10 cellular contexts compared by ENCODE assay signal in genomic region chr2:219440388-219441256, GRCh38. TPM values are rescaled to one million over a fixed set of nuclear protein-coding genes. Genes with fewer than 3 reads are reported as not detected.
DNase-seq lines count a peak whose midpoint lies in the region; ATAC-seq and TF ChIP-seq lines count a peak whose summit lies in the region.
"Had no signal": no experiment of that assay in that cellular context is flagged by ENCODE, and none has a peak within 500 bp of the region (broad histone marks: within the 10 kb centered on the region; RNA-seq: fewer than 3 reads in every experiment).

No MANE protein-coding gene starts in this region.

- no peaks in the 10 kb centered on the region for H3K9me2 ChIP-seq in Loucy (replicated peaks; ENCODE audit: low read depth, low read length)

- H3K4me1 Mint-ChIP-seq in CD8-positive, alpha-beta T cell (ENCODE audit: low read depth): peaks cover 22% of the 10 kb centered on the region
- peaks cover 31% of the 10 kb centered on the region for H3K4me1 Mint-ChIP-seq in nephron progenitor cell

- no peak overlapping the region for H3K27ac Mint-ChIP-seq in CD8-positive, alpha-beta T cell
- no peak overlapping the region for H3K27ac Mint-ChIP-seq in nephron progenitor cell

- no peak for DNase-seq in CD8-positive, alpha-beta T cell
- DNase-seq in choroid plexus epithelial cell (ENCODE audit: low read depth) (peak; percentile 52), nephron progenitor cell (no peak), AG20443 (ENCODE audit: low spot score) (no peak), NCI-H345 treated with DMSO at 0.1 percent for 48 hours (lab: John Stamatoyannopoulos, UW; ENCODE audit: unreplicated experiment) (no peak), DMS153 (lab: John Stamatoyannopoulos, UW) (no peak)
- no peak for DNase-seq in stimulated activated naive CD4-positive, alpha-beta T cell treated with Interleukin-2 at 50 U/mL for 16 hours (lab: John Stamatoyannopoulos, UW)
- DNase-seq: MV-4-11, pancreas had no signal

- H3K36me3 Mint-ChIP-seq in CD8-positive, alpha-beta T cell: no peaks in the 10 kb centered on the region
- H3K36me3 Mint-ChIP-seq in nephron progenitor cell (ENCODE audit: low read depth): no peaks in the 10 kb centered on the region

- no peak overlapping the region for H3K27ac ChIP-seq in CD8-positive, alpha-beta T cell (ENCODE audit: low read depth, low read length)
- H3K27ac ChIP-seq: pancreas had no signal

- H3K4me2 ChIP-seq in Loucy (ENCODE audit: low read depth, low read length, poor library complexity, severe bottlenecking): peak overlapping the region; percentile 74

- H3K9ac ChIP-seq in Loucy (ENCODE audit: low read depth, low read length, poor library complexity, severe bottlenecking): no peak overlapping the region

- no peaks in the 10 kb centered on the region for H3K9me3 ChIP-seq in CD8-positive, alpha-beta T cell (ENCODE audit: low read length)
- no peaks in the 10 kb centered on the region for H3K9me3 ChIP-seq in Loucy (ENCODE audit: insufficient read depth, low read depth, low read length)
- H3K9me3 ChIP-seq: pancreas had no signal

- CTCF ChIA-PET in CD8-positive, alpha-beta T cell (lab: Charles Lee): interaction anchor here (1.1 to 2.5 kb wide), 5 partner anchors 9 to 89 kb away, joined by 3 to 8 read pairs (median 4); no protein-coding TSS in a partner anchor

- TF ChIP-seq CTCF in CD8-positive, alpha-beta T cell (IDR thresholded peaks at IDR 0.05): no peak
- TF ChIP-seq CTCF in Loucy (conservative IDR thresholded peaks at IDR 0.05; ENCODE audit: low read length): no peak
- TF ChIP-seq CTCF in choroid plexus epithelial cell (conservative IDR thresholded peaks at IDR 0.05; ENCODE audit: low read depth, low read length): no peak
- no peak for TF ChIP-seq CTCF in nephron progenitor cell (IDR thresholded peaks at IDR 0.05)

- H3K4me3 ChIP-seq in CD8-positive, alpha-beta T cell (ENCODE audit: low read depth, low read length): no peak overlapping the region
- H3K4me3 ChIP-seq in Loucy (ENCODE audit: low read length, poor library complexity, severe bottlenecking): no peak overlapping the region
- no peak overlapping the region for H3K4me3 ChIP-seq in choroid plexus epithelial cell (ENCODE audit: low read depth, low read length)

- no peaks in the 10 kb centered on the region for H3K79me2 ChIP-seq in Loucy (ENCODE audit: insufficient read depth, low read length)

- peaks cover 12% of the 10 kb centered on the region for H3K4me1 ChIP-seq in CD8-positive, alpha-beta T cell (ENCODE audit: insufficient read depth, low read length)
- H3K4me1 ChIP-seq in Loucy (ENCODE audit: insufficient read depth, low read length, poor library complexity, severe bottlenecking): no peaks in the 10 kb centered on the region
- H3K4me1 ChIP-seq: pancreas had no signal

- no peaks in the 10 kb centered on the region for H3F3A ChIP-seq in Loucy (ENCODE audit: low read depth)

- intact Hi-C loops in CD8-positive, alpha-beta T cell (cut with DNase I, micrococcal nuclease): loop anchor here in 1 of 2 experiments (5.0 kb wide), 2 partner anchors 38 to 57 kb away; partner anchors contain the start of gene GMPPA

- peaks cover 11% of the 10 kb centered on the region for H3K27me3 Mint-ChIP-seq in CD8-positive, alpha-beta T cell (ENCODE audit: low read depth)
- H3K27me3 Mint-ChIP-seq in nephron progenitor cell (ENCODE audit: low read depth, poor library complexity): peaks cover 30% of the 10 kb centered on the region

- H2AFZ ChIP-seq in Loucy (ENCODE audit: low read length): peak overlapping the region; percentile 74

- no peaks in the 10 kb centered on the region for H3K9me3 Mint-ChIP-seq in CD8-positive, alpha-beta T cell
- no peaks in the 10 kb centered on the region for H3K9me3 Mint-ChIP-seq in nephron progenitor cell

- H3K27me3 ChIP-seq in CD8-positive, alpha-beta T cell (ENCODE audit: insufficient read depth, low read length): peaks cover 5% of the 10 kb centered on the region
- H3K27me3 ChIP-seq in Loucy (ENCODE audit: insufficient read depth, low read length, poor library complexity, severe bottlenecking): no peaks in the 10 kb centered on the region

- POLR2A ChIA-PET in CD8-positive, alpha-beta T cell (lab: Charles Lee): interaction anchor here (0.9 to 2.3 kb wide), 2 partner anchors 53 to 103 kb away, joined by 3 to 5 read pairs; partner anchors contain the start of genes CHPF and DNPEP

- no peak for ATAC-seq in CD8-positive, alpha-beta T cell

- H3K36me3 ChIP-seq in CD8-positive, alpha-beta T cell (ENCODE audit: insufficient read depth, low read length): no peaks in the 10 kb centered on the region
- H3K36me3 ChIP-seq in Loucy (ENCODE audit: insufficient read depth, low read length): no peaks in the 10 kb centered on the region
- H3K36me3 ChIP-seq: pancreas had no signal

- H4K20me1 ChIP-seq in Loucy (ENCODE audit: insufficient read depth, low read length, poor library complexity, severe bottlenecking): no peaks in the 10 kb centered on the region

- peak overlapping the region; percentile 71 for H3K4me3 Mint-ChIP-seq in CD8-positive, alpha-beta T cell
- peak overlapping the region; percentile 83 for H3K4me3 Mint-ChIP-seq in nephron progenitor cell

RNA-seq across cellular contexts. Expression of gene SPEG, which starts 6.0 kb away (rescaled TPM):
- total RNA-seq in CD8-positive, alpha-beta T cell: 10 to 100 TPM; 18.1 to 21.8 TPM

RNA-seq across cellular contexts. Expression of gene DES, which starts 22.4 kb away (rescaled TPM):
- not detected for total RNA-seq in CD8-positive, alpha-beta T cell

RNA-seq across cellular contexts. Expression of gene DNPEP, which starts 52.9 kb away (rescaled TPM):
- total RNA-seq in CD8-positive, alpha-beta T cell: 100 to 1,000 TPM; 101 to 108 TPM

RNA-seq across cellular contexts. Expression of gene GMPPA, which starts 58.1 kb away (rescaled TPM):
- 10 to 100 TPM in 1 of 2 experiments, 1 to 10 TPM in 1; 9.4 to 15.0 TPM for total RNA-seq in CD8-positive, alpha-beta T cell
